In genomic region chr20:58102744-58103516, GRCh38 we compare ENCODE assay signal across 14 cellular contexts.
DNase-seq lines count a peak whose midpoint lies in the region; ATAC-seq, FAIRE-seq and TF ChIP-seq lines count a peak whose summit lies in the region.
"Had no signal": no experiment of that assay in that cellular context is flagged by ENCODE, and none has a peak within 500 bp of the region (broad histone marks: within the 10 kb centered on the region; RNA-seq: fewer than 3 reads in every experiment).

No MANE protein-coding gene starts in this region.

- H3K4me1 Mint-ChIP-seq in activated naive CD4-positive, alpha-beta T cell treated with anti-CD3 and anti-CD28 coated beads for 36 hours (ENCODE audit: low read depth) = no peaks in the 10 kb centered on the region
- peaks cover 12% of the 10 kb centered on the region for H3K4me1 Mint-ChIP-seq in Calu3 (ENCODE audit: low read depth, unreplicated experiment)

- H3K36me3 Mint-ChIP-seq in activated naive CD4-positive, alpha-beta T cell treated with anti-CD3 and anti-CD28 coated beads for 36 hours (ENCODE audit: low read depth) = no peaks in the 10 kb centered on the region
- H3K36me3 Mint-ChIP-seq in Calu3 (ENCODE audit: insufficient read depth, unreplicated experiment) = no peaks in the 10 kb centered on the region

- H3K27me3 Mint-ChIP-seq in activated naive CD4-positive, alpha-beta T cell treated with anti-CD3 and anti-CD28 coated beads for 36 hours (ENCODE audit: low read depth) = peaks cover 18% of the 10 kb centered on the region
- no peaks in the 10 kb centered on the region for H3K27me3 Mint-ChIP-seq in Calu3 (ENCODE audit: unreplicated experiment)

- no TSS peak for BruUV-seq in Calu3 (replicated peaks; lab: Mats Ljungman, UMichigan)

- CTCF ChIA-PET in activated naive CD4-positive, alpha-beta T cell treated with anti-CD3 and anti-CD28 coated beads for 36 hours (lab: Charles Lee) = no interaction called here
- CTCF ChIA-PET in Calu3 (lab: Charles Lee) = interaction anchor here (1.1 to 1.3 kb wide), 2 partner anchors 9 to 23 kb away, joined by 4 read pairs; no protein-coding TSS in a partner anchor

- intact Hi-C loops in activated naive CD4-positive, alpha-beta T cell treated with anti-CD3 and anti-CD28 coated beads for 36 hours (cut with micrococcal nuclease) = no loop called here
- intact Hi-C loops in Calu3 (cut with micrococcal nuclease; ENCODE audit: unreplicated experiment) = no loop called here

- no peaks in the 10 kb centered on the region for H3K36me3 ChIP-seq in lung (ENCODE audit: control insufficient read depth in 2 of 2, insufficient read depth in 2 of 2, low read length in 2 of 2)
- H3K36me3 ChIP-seq: ovary, upper lobe of left lung had no signal

- DNase-seq in activated naive CD4-positive, alpha-beta T cell treated with anti-CD3 and anti-CD28 coated beads for 36 hours = peak; percentile 48
- DNase-seq in activated naive CD4-positive, alpha-beta T cell (lab: John Stamatoyannopoulos, UW) = no peak
- DNase-seq in activated CD8-positive, alpha-beta memory T cell treated with anti-CD3 and anti-CD28 coated beads for 48 hours (ENCODE audit: low read depth in 2 of 3, low spot score in 2 of 3) = peak in 2 of 3 experiments; percentile 10 to 14
- DNase-seq in lung (ENCODE audit: low spot score) (peak; percentile 18), urothelium cell line (ENCODE audit: low spot score) (peak; percentile 94), GF-D8 (lab: John Stamatoyannopoulos, UW) (no peak), Calu3 (no peak)
- DNase-seq: aorta, hippocampal formation, mesenchymal stem cell, NCI-H524, ovary, upper lobe of left lung had no signal

- peaks cover 0 to 1% of the 10 kb centered on the region in 2 donors for H3K9me3 ChIP-seq in lung (ENCODE audit: control insufficient read depth in 2 of 2, insufficient read depth in 1 of 2, low read length in 1 of 2)
- H3K9me3 ChIP-seq: ovary, upper lobe of left lung had no signal

- no peak overlapping the region for H3K4me3 ChIP-seq in lung
- H3K4me3 ChIP-seq: ovary, upper lobe of left lung had no signal

- peaks cover 2% of the 10 kb centered on the region for H3K9me3 Mint-ChIP-seq in activated naive CD4-positive, alpha-beta T cell treated with anti-CD3 and anti-CD28 coated beads for 36 hours
- peaks cover 6% of the 10 kb centered on the region for H3K9me3 Mint-ChIP-seq in Calu3 (ENCODE audit: low read depth, unreplicated experiment)

- no peaks in the 10 kb centered on the region for H3K27me3 ChIP-seq in lung (ENCODE audit: control insufficient read depth, insufficient read depth)
- H3K27me3 ChIP-seq: ovary, upper lobe of left lung had no signal

- no peaks in the 10 kb centered on the region for H3K4me1 ChIP-seq in lung (ENCODE audit: control insufficient read depth in 2 of 2, insufficient read depth in 2 of 2, low read length in 2 of 2)
- H3K4me1 ChIP-seq: upper lobe of left lung had no signal

- WGBS in lung, 2 donors = 73 to 75% methylated on average over 7 of the region's 7 CpGs

- ATAC-seq in lung (ENCODE audit: insufficient read depth, low FRiP score) = no peak
- ATAC-seq in GM19395 (IDR thresholded peaks at IDR 0.05; ENCODE audit: unreplicated experiment) = no peak

- no peak overlapping the region for H3K4me3 Mint-ChIP-seq in activated naive CD4-positive, alpha-beta T cell treated with anti-CD3 and anti-CD28 coated beads for 36 hours
- H3K4me3 Mint-ChIP-seq in Calu3 (ENCODE audit: low read depth, unreplicated experiment) = no peak overlapping the region

- no peak for TF ChIP-seq CTCF in lung (IDR thresholded peaks at IDR 0.05; ENCODE audit: control extremely low read depth, extremely low read depth)
- TF ChIP-seq CTCF in Calu3 (IDR thresholded peaks at IDR 0.05; ENCODE audit: unreplicated experiment) = no peak

- no peak overlapping the region for H3K27ac ChIP-seq in lung (ENCODE audit: low read depth in 1 of 2, low read length in 1 of 2)
- H3K27ac ChIP-seq: ovary, upper lobe of left lung had no signal

- peak; percentile 97 for FAIRE-seq in urothelium cell line (lab: Jason Lieb, UNC)

- H3K27ac Mint-ChIP-seq in activated naive CD4-positive, alpha-beta T cell treated with anti-CD3 and anti-CD28 coated beads for 36 hours = no peak overlapping the region
- no peak overlapping the region for H3K27ac Mint-ChIP-seq in Calu3 (ENCODE audit: unreplicated experiment)

Comparison
In these comparisons a context has a peak if more than half of its experiments do, and no peak if none do; other contexts are left out.
1. DNase-seq: peak in activated naive CD4-positive, alpha-beta T cell treated with anti-CD3 and anti-CD28 coated beads for 36 hours (single experiment), activated CD8-positive, alpha-beta memory T cell treated with anti-CD3 and anti-CD28 coated beads for 48 hours (2 of 3), lung (single experiment) and urothelium cell line (single experiment); none in activated naive CD4-positive, alpha-beta T cell (0 of 4), GF-D8 (single experiment) and Calu3 (single experiment).